17 cellular contexts compared by ENCODE assay signal in genomic region chr15:90659481-90659880, GRCh38. TPM values are rescaled to one million over a fixed set of nuclear protein-coding genes. Genes with fewer than 3 reads are reported as not detected.
DNase-seq lines count a peak whose midpoint lies in the region; ATAC-seq, FAIRE-seq and TF ChIP-seq lines count a peak whose summit lies in the region.
"Had no signal": no experiment of that assay in that cellular context is flagged by ENCODE, and none has a peak within 500 bp of the region (broad histone marks: within the 10 kb centered on the region; RNA-seq: fewer than 3 reads in every experiment).

No MANE protein-coding gene starts in this region.

- TF ChIP-seq POLR2A in GM12891 (IDR thresholded peaks at IDR 0.05; ENCODE audit: low read depth, low read length), result no peak

- peaks cover 8% of the 10 kb centered on the region for H3K9me3 Mint-ChIP-seq in activated naive CD4-positive, alpha-beta T cell treated with anti-CD3 and anti-CD28 coated beads, Interleukin-2, amount 10 ng/mL, durations not matched to agents 7 days and 5 days
- H3K9me3 Mint-ChIP-seq in stimulated activated naive B cell treated with anti-CD40 and anti-IgM and Interleukin-4, amounts not matched to agents 10 μg/mL and 1 μg/mL and 100 μg/mL, for 72 hours, result no peaks in the 10 kb centered on the region
- H3K9me3 Mint-ChIP-seq: activated T-cell treated with anti-CD3 and anti-CD28 coated beads, Interleukin-2, amount 50 U/mL, for 4 hours; HFFc6 had no signal

- peaks cover 31% of the 10 kb centered on the region for H3K36me3 Mint-ChIP-seq in activated naive CD4-positive, alpha-beta T cell treated with anti-CD3 and anti-CD28 coated beads, Interleukin-2, amount 10 ng/mL, durations not matched to agents 7 days and 5 days
- H3K36me3 Mint-ChIP-seq in stimulated activated naive B cell treated with anti-CD40 and anti-IgM and Interleukin-4, amounts not matched to agents 10 μg/mL and 1 μg/mL and 100 μg/mL, for 72 hours, result peaks cover 2 to 6% of the 10 kb centered on the region in 2 donors

- H3K4me1 Mint-ChIP-seq in activated naive CD4-positive, alpha-beta T cell treated with anti-CD3 and anti-CD28 coated beads, Interleukin-2, amount 10 ng/mL, durations not matched to agents 7 days and 5 days, result peaks cover 93% of the 10 kb centered on the region
- H3K4me1 Mint-ChIP-seq in stimulated activated naive B cell treated with anti-CD40 and anti-IgM and Interleukin-4, amounts not matched to agents 10 μg/mL and 1 μg/mL and 100 μg/mL, for 72 hours, result peaks cover 57 to 86% of the 10 kb centered on the region in 2 donors

- FAIRE-seq in GM12891 (lab: Jason Lieb, UNC), result peak; percentile 35
- FAIRE-seq: TTC549 had no signal

- CTCF ChIA-PET in activated naive CD4-positive, alpha-beta T cell treated with anti-CD3 and anti-CD28 coated beads, Interleukin-2, amount 10 ng/mL, durations not matched to agents 7 days and 5 days (lab: Charles Lee), result interaction anchor here (1.9 to 2.2 kb wide), 2 partner anchors 10 to 12 kb away, joined by 6 to 7 read pairs; no protein-coding TSS in a partner anchor

- DNase-seq in activated naive CD4-positive, alpha-beta T cell treated with anti-CD3 and anti-CD28 coated beads, Interleukin-2, amount 10 ng/mL, durations not matched to agents 7 days and 5 days, result no peak
- no peak for DNase-seq in activated naive CD4-positive, alpha-beta T cell treated with Interleukin-2 at 50 U/mL for 16 hours
- DNase-seq in GM12891 (ENCODE audit: insufficient read length, low spot score), result no peak
- DNase-seq in stimulated activated naive B cell treated with anti-CD40 and anti-IgM and Interleukin-4, amounts not matched to agents 10 μg/mL and 1 μg/mL and 100 μg/mL, for 72 hours, result no peak
- no peak for DNase-seq in globus pallidus (ENCODE audit: low spot score)
- no peak for DNase-seq in amygdala (lab: John Stamatoyannopoulos, UW)
- DNase-seq: activated T-cell treated with anti-CD3 and anti-CD28 coated beads, Interleukin-2, amount 50 U/mL, for 4 hours; DMS79 treated with DMSO at 0.1 percent for 48 hours; dorsolateral prefrontal cortex; foreskin keratinocyte; HFFc6; NCI-H1930; testis had no signal

- 62 to 85% (median 83%) methylated on average over 4 of the region's 4 CpGs for WGBS in adipose tissue, 3 donors

- H3K27ac Mint-ChIP-seq in activated naive CD4-positive, alpha-beta T cell treated with anti-CD3 and anti-CD28 coated beads, Interleukin-2, amount 10 ng/mL, durations not matched to agents 7 days and 5 days, result peak overlapping the region; percentile 90
- H3K27ac Mint-ChIP-seq in stimulated activated naive B cell treated with anti-CD40 and anti-IgM and Interleukin-4, amounts not matched to agents 10 μg/mL and 1 μg/mL and 100 μg/mL, for 72 hours, result peak overlapping the region; percentile 2
- H3K27ac Mint-ChIP-seq: HFFc6 had no signal

- peak overlapping the region; percentile 16 for H3K4me3 Mint-ChIP-seq in activated naive CD4-positive, alpha-beta T cell treated with anti-CD3 and anti-CD28 coated beads, Interleukin-2, amount 10 ng/mL, durations not matched to agents 7 days and 5 days
- H3K4me3 Mint-ChIP-seq in stimulated activated naive B cell treated with anti-CD40 and anti-IgM and Interleukin-4, amounts not matched to agents 10 μg/mL and 1 μg/mL and 100 μg/mL, for 72 hours, result peak overlapping the region; percentile 1 to 22
- H3K4me3 Mint-ChIP-seq: activated T-cell treated with anti-CD3 and anti-CD28 coated beads, Interleukin-2, amount 50 U/mL, for 4 hours; HFFc6 had no signal

- peak overlapping the region; percentile 21 for H3K27ac ChIP-seq in adipose tissue (ENCODE audit: low read depth, low read length)
- H3K27ac ChIP-seq: foreskin keratinocyte had no signal

- peaks cover 50% of the 10 kb centered on the region for H3K27me3 Mint-ChIP-seq in activated naive CD4-positive, alpha-beta T cell treated with anti-CD3 and anti-CD28 coated beads, Interleukin-2, amount 10 ng/mL, durations not matched to agents 7 days and 5 days
- peaks cover 26 to 35% of the 10 kb centered on the region in 2 donors for H3K27me3 Mint-ChIP-seq in stimulated activated naive B cell treated with anti-CD40 and anti-IgM and Interleukin-4, amounts not matched to agents 10 μg/mL and 1 μg/mL and 100 μg/mL, for 72 hours

- no peak for ATAC-seq in stimulated activated naive B cell treated with anti-CD40 and anti-IgM and Interleukin-4, amounts not matched to agents 10 μg/mL and 1 μg/mL and 100 μg/mL, for 72 hours (replicated peaks)
- ATAC-seq in HG03378 (IDR thresholded peaks at IDR 0.05; ENCODE audit: unreplicated experiment), result no peak
- ATAC-seq: SK-N-SH treated with all-trans-retinoic acid at 6 μM for 48 hours had no signal

TF ChIP-seq in GM12891, 5 proteins besides CTCF, POLR2A, EP300 and RAD21:
- TF ChIP-seq POU2F2 (IDR thresholded peaks at IDR 0.05; ENCODE audit: low read depth, low read length) (no peak), POLR2AphosphoS5 (IDR thresholded peaks at IDR 0.05; ENCODE audit: low read depth, low read length) (no peak), PAX5 (IDR thresholded peaks at IDR 0.05; ENCODE audit: insufficient read depth, low read length, severe bottlenecking) (no peak), TAF1 (IDR thresholded peaks at IDR 0.05; ENCODE audit: low read depth, low read length) (no peak), SPI1 (IDR thresholded peaks at IDR 0.05; ENCODE audit: low read depth, low read length) (no peak)

RNA-seq across cellular contexts. Expression of gene BLM, which starts 57.7 kb away (rescaled TPM):
- polyA plus RNA-seq in GM12891 (2012; ENCODE audit: low read depth, missing spikeins), result 12.6 TPM
- 1 to 10 TPM in 1 of 3 donors, under 1 TPM in 2; 0.62 to 5.2 (median 0.97) TPM for polyA plus RNA-seq in adipose tissue
